In the genomic region with DNA sequence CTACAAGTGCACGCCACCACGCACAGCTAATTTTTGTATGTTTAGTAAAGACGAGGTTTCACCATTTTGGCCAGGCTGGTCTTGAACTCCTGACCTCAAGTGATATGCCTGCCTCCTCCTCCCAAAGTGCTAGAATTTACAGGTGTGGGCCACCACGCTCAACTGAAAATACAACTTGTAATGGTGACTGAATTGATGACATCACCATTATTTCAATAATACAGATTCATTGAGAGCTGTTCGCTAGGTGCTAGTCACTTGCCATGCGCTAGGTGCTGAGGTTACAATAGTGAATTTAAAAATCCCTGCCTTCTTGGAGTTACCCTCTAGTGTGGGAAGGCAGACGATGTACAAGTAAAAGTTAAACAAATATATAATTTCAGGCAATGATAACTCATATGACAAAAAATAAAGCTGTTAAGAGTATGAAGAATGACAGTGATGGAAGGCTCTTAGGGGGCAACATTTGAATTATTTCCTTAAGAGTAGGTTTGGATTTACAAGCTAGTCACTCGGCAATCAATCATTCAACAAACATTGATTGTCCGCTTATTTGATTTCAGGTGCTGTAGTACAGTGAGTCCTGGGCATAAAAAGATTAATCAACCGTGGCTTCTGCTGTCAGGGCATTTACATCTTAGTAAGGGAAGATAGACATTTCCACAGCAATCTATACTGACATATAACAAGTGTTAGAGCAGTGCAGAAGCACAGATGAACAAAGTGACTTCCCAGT, we compare ENCODE assay signal across 24 cellular contexts. TPM values are rescaled to one million over a fixed set of nuclear protein-coding genes. Genes with fewer than 3 reads are reported as not detected.
DNase-seq lines count a peak whose midpoint lies in the region; ATAC-seq, FAIRE-seq and TF ChIP-seq lines count a peak whose summit lies in the region.
"Had no signal": no experiment of that assay in that cellular context is flagged by ENCODE, and none has a peak within 500 bp of the region (broad histone marks: within the 10 kb centered on the region; RNA-seq: fewer than 3 reads in every experiment).

No MANE protein-coding gene starts in this region.

- H3K23ac ChIP-seq in IMR-90 (ENCODE audit: low read depth, low read length), result no peak overlapping the region

- WGBS in IMR-90 (ENCODE audit: extremely low coverage in 2 of 2, insufficient read length in 1 of 2), 2 experiments, result 80% methylated on average over 1 of the region's 10 CpGs; no CpG with 5 or more reads in 1 of the 2 experiments
- WGBS in GM12878 (ENCODE audit: insufficient coverage, insufficient replicate concordance, low lambda C conversion rate, missing lambda C conversion rate), result 55% methylated on average over 10 of the region's 10 CpGs

- no peak for FAIRE-seq in GM12878 (lab: Jason Lieb, UNC)
- FAIRE-seq: G401.6, GM12892 had no signal

- no peak overlapping the region for H3K56ac ChIP-seq in IMR-90 (ENCODE audit: extremely low read depth, insufficient read depth, low read length)

- no peak overlapping the region for H3K4me3 ChIP-seq in DND-41 (ENCODE audit: low read depth in 1 of 2, low read length in 2 of 2)
- no peak overlapping the region for H3K4me3 ChIP-seq in IMR-90 (ENCODE audit: insufficient read depth, low read depth, low read length)
- no peak overlapping the region for H3K4me3 ChIP-seq in GM12878

- peak overlapping the region; percentile 36; the same call in 1 of the 2 replicates for H4K5ac ChIP-seq in IMR-90 (ENCODE audit: low read depth, low read length)

- H3K79me2 ChIP-seq in DND-41 (ENCODE audit: insufficient read depth, low read length), result no peaks in the 10 kb centered on the region
- no peaks in the 10 kb centered on the region for H3K79me2 ChIP-seq in GM12878 (ENCODE audit: control insufficient read depth, insufficient read depth, low read length)

- SMC1A ChIA-PET in GM12878 (lab: Charles Lee; ENCODE audit: uncharacterized antibody, unreplicated experiment), result interaction anchor here (1.4 kb wide), 1 partner anchor 144 kb away, joined by 3 read pairs; no protein-coding TSS in a partner anchor

- RAD21 ChIA-PET in GM12878 (lab: Charles Lee; ENCODE audit: unreplicated experiment), result no interaction called here

- TF ChIP-seq CTCF in DND-41 (IDR thresholded peaks at IDR 0.05; ENCODE audit: borderline replicate concordance, extremely low read depth, low read length, poor library complexity, severe bottlenecking) (no peak), IMR-90 (conservative IDR thresholded peaks at IDR 0.05; ENCODE audit: low read depth, low read length) (no peak), GM12878 (IDR thresholded peaks at IDR 0.05 in 2 of 3, conservative IDR thresholded peaks at IDR 0.05 in 1 of 3; ENCODE audit: control insufficient read depth in 2 of 3, extremely low read depth in 1 of 3, insufficient read depth in 1 of 3, low read depth in 3 of 3, low read length in 3 of 3) (no peak), nephron (IDR thresholded peaks at IDR 0.05; ENCODE audit: unreplicated experiment in 3 of 3) (no peak), GM13977 (IDR thresholded peaks at IDR 0.05; ENCODE audit: extremely low read depth, insufficient read depth, missing control alignments) (no peak)

- no peak overlapping the region for H3K27ac ChIP-seq in DND-41 (ENCODE audit: low read length)
- H3K27ac ChIP-seq in IMR-90 (ENCODE audit: insufficient read depth, low read length), result no peak overlapping the region
- H3K27ac ChIP-seq in GM12878 (ENCODE audit: control insufficient read depth, insufficient read depth), result no peak overlapping the region
- H3K27ac ChIP-seq: HL-60 had no signal

- in situ Hi-C loops in IMR-90 (cut with MboI; ENCODE audit: low sequenced_read_pairs), result no loop called here
- in situ Hi-C loops in GM12878 (cut with MboI), result no loop called here
- in situ Hi-C loops in GM13977 (cut with MboI; ENCODE audit: low pct_unique_long_range_greater_than_20kb, low sequenced_read_pairs, unreplicated experiment), result no loop called here

- H3K9me1 ChIP-seq in IMR-90 (ENCODE audit: insufficient read depth, low read length), result peaks cover 4% of the 10 kb centered on the region; the same call in 1 of the 2 replicates

- CTCF ChIA-PET in IMR-90 (lab: Yijun Ruan, JAX) (no interaction called here), GM12878 (lab: Yijun Ruan, JAX) (no interaction called here)

- H2BK5ac ChIP-seq in IMR-90 (ENCODE audit: low read depth, low read length, poor library complexity, severe bottlenecking), result no peak overlapping the region

- TF ChIP-seq RAD21 in IMR-90 (IDR thresholded peaks at IDR 0.05; ENCODE audit: low read length) (no peak), GM12878 (IDR thresholded peaks at IDR 0.05; ENCODE audit: insufficient read depth, low read depth, low read length) (no peak)

- H2BK20ac ChIP-seq in IMR-90 (ENCODE audit: low read depth, low read length), result no peak overlapping the region

- no peaks in the 10 kb centered on the region for H3K79me1 ChIP-seq in IMR-90 (ENCODE audit: low read depth in 1 of 2, low read length in 2 of 2)

- no peak overlapping the region for H2BK120ac ChIP-seq in IMR-90 (ENCODE audit: low read depth, low read length)

- H3K4me1 ChIP-seq in DND-41 (ENCODE audit: insufficient read depth, low read length) (no peaks in the 10 kb centered on the region), IMR-90 (ENCODE audit: control insufficient read depth, insufficient read depth, low read length) (peaks cover 4% of the 10 kb centered on the region; the same call in 1 of the 2 replicates), GM12878 (ENCODE audit: control insufficient read depth, insufficient read depth, low read length) (no peaks in the 10 kb centered on the region)
- H3K4me1 ChIP-seq: BE2C had no signal

- dilution Hi-C loops in IMR-90 (cut with HindIII; ENCODE audit: low sequenced_read_pairs, unreplicated experiment), result no loop called here

- H3K27ac Mint-ChIP-seq in nephron, result peak overlapping the region in 2 of 3 experiments; percentile 18 to 83
- H3K27ac Mint-ChIP-seq: CD4-positive, CD25-positive, alpha-beta regulatory T cell; CD8-positive, alpha-beta memory T cell; IgD-negative memory B cell had no signal

- POLR2A ChIA-PET in IMR-90 (lab: Charles Lee; ENCODE audit: unreplicated experiment), result no interaction called here
- POLR2A ChIA-PET in GM12878 (lab: Charles Lee), result interaction anchor here (0.6 kb wide), 1 partner anchor 34 kb away, joined by 3 read pairs; no protein-coding TSS in a partner anchor

- no peak for TF ChIP-seq POLR2A in IMR-90 (IDR thresholded peaks at IDR 0.05; ENCODE audit: low read depth, low read length)
- no peak for TF ChIP-seq POLR2A in GM12878 (IDR thresholded peaks at IDR 0.05; ENCODE audit: low read depth, low read length)

- no peak overlapping the region for H2BK15ac ChIP-seq in IMR-90 (ENCODE audit: low read depth, low read length)

- H2AFZ ChIP-seq in DND-41 (ENCODE audit: low read depth, low read length) (peak overlapping the region; percentile 19; the same call in 1 of the 2 replicates), IMR-90 (replicated peaks; ENCODE audit: low read length, poor library complexity) (no peak overlapping the region), GM12878 (ENCODE audit: control insufficient read depth, low read depth, low read length) (no peak overlapping the region)

- H4K8ac ChIP-seq in IMR-90 (ENCODE audit: low read depth in 2 of 2, low read length in 2 of 2), result no peak overlapping the region

- no peak overlapping the region for H4K91ac ChIP-seq in IMR-90 (ENCODE audit: insufficient read depth, low read depth, low read length)

- H3K9me3 Mint-ChIP-seq in nephron, result no peaks in the 10 kb centered on the region
- H3K9me3 Mint-ChIP-seq: IgD-negative memory B cell had no signal

- no peaks in the 10 kb centered on the region for H3K4me1 Mint-ChIP-seq in nephron
- H3K4me1 Mint-ChIP-seq: CD4-positive, CD25-positive, alpha-beta regulatory T cell; CD8-positive, alpha-beta memory T cell; IgD-negative memory B cell had no signal

- no peak for TF ChIP-seq EP300 in GM12878 (IDR thresholded peaks at IDR 0.05; ENCODE audit: borderline replicate concordance in 1 of 2, control insufficient read depth in 1 of 2, low read depth in 2 of 2, low read length in 2 of 2)

- no peak for ATAC-seq in DND-41 (ENCODE audit: insufficient read depth, low read depth)
- ATAC-seq in IMR-90 (ENCODE audit: low read depth), result no peak
- ATAC-seq in GM12878, result no peak
- ATAC-seq in HG03097 (IDR thresholded peaks at IDR 0.05; ENCODE audit: low FRiP score, unreplicated experiment), result no peak
- ATAC-seq in Right ventricle myocardium superior (ENCODE audit: poor library complexity), result no peak
- ATAC-seq: HCT116 had no signal

- H3K9ac ChIP-seq in DND-41 (ENCODE audit: low read depth, low read length), result no peak overlapping the region
- no peak overlapping the region for H3K9ac ChIP-seq in IMR-90 (ENCODE audit: low read depth, low read length)
- H3K9ac ChIP-seq in GM12878 (ENCODE audit: control insufficient read depth, insufficient read depth, low read length), result no peak overlapping the region

- no peak overlapping the region for H3K4ac ChIP-seq in IMR-90 (ENCODE audit: low read depth, low read length)

- H3K18ac ChIP-seq in IMR-90 (ENCODE audit: low read depth, low read length), result peak overlapping the region; percentile 68; the same call in 1 of the 2 replicates

- intact Hi-C loops in IMR-90 (cut with micrococcal nuclease), result no loop called here
- intact Hi-C loops in GM12878 (cut with micrococcal nuclease; ENCODE audit: unreplicated experiment), result no loop called here
- intact Hi-C loops in Right ventricle myocardium superior (cut with DNase I), result loop anchor here (10.0 kb wide), 1 partner anchor 135 kb away; no protein-coding TSS in a partner anchor

- H3K9me3 ChIP-seq in DND-41 (ENCODE audit: insufficient read depth, low read length, severe bottlenecking), result no peaks in the 10 kb centered on the region
- no peaks in the 10 kb centered on the region for H3K9me3 ChIP-seq in IMR-90 (ENCODE audit: control insufficient read depth, insufficient read depth, low read length)
- H3K9me3 ChIP-seq in GM12878 (replicated peaks; ENCODE audit: control insufficient read depth, insufficient read depth, low read length), result no peaks in the 10 kb centered on the region
- H3K9me3 ChIP-seq: BE2C had no signal

- H3K27me3 Mint-ChIP-seq in nephron (ENCODE audit: low read depth), result peaks cover 21% of the 10 kb centered on the region

- H3K36me3 Mint-ChIP-seq in nephron (ENCODE audit: low read depth), result no peaks in the 10 kb centered on the region
- H3K36me3 Mint-ChIP-seq: CD4-positive, CD25-positive, alpha-beta regulatory T cell; CD8-positive, alpha-beta memory T cell; IgD-negative memory B cell had no signal

- H2AK5ac ChIP-seq in IMR-90 (ENCODE audit: low read depth, low read length), result no peak overlapping the region

- no peaks in the 10 kb centered on the region for H3K27me3 ChIP-seq in DND-41 (ENCODE audit: insufficient read depth, low read length, poor library complexity)
- H3K27me3 ChIP-seq in IMR-90 (ENCODE audit: control insufficient read depth, insufficient read depth, low read length), result no peaks in the 10 kb centered on the region
- no peaks in the 10 kb centered on the region for H3K27me3 ChIP-seq in GM12878 (replicated peaks in 1 of 2; ENCODE audit: control insufficient read depth in 2 of 2, insufficient read depth in 2 of 2, low read length in 1 of 2)
- H3K27me3 ChIP-seq: BE2C had no signal

- H2AK9ac ChIP-seq in IMR-90 (replicated peaks; ENCODE audit: low read depth, low read length, poor library complexity), result no peak overlapping the region

- DNase-seq in DND-41 (no peak), IMR-90 (no peak), GM12878 (ENCODE audit: low read depth, low spot score) (no peak), GM13977 (ENCODE audit: low spot score) (no peak), Right ventricle myocardium superior (no peak)
- no peak for DNase-seq in activated CD4-positive, alpha-beta T cell treated with anti-CD3 and anti-CD28 coated beads, Interleukin-2, amount 50 U/mL, for 48 hours
- DNase-seq: ACHN; BE2C; C1 segment of cervical spinal cord; CD4-positive, CD25-positive, alpha-beta regulatory T cell; CD8-positive, alpha-beta memory T cell; COR-L47; DMS 273 treated with DMSO at 0.1 percent for 48 hours; DMS53; GOT3; H7; KG1 had no signal

- H3K4me3 Mint-ChIP-seq in nephron, result peak overlapping the region in 1 of 3 experiments; percentile 34
- H3K4me3 Mint-ChIP-seq: CD4-positive, CD25-positive, alpha-beta regulatory T cell; CD8-positive, alpha-beta memory T cell; IgD-negative memory B cell had no signal

- no TSS peak for BruUV-seq in IMR-90 (replicated peaks; lab: Mats Ljungman, UMichigan)
- no TSS peak for BruUV-seq in GM12878 (replicated peaks; lab: Mats Ljungman, UMichigan)

- H4K20me1 ChIP-seq in DND-41 (ENCODE audit: insufficient read depth, low read length) (no peaks in the 10 kb centered on the region), IMR-90 (ENCODE audit: insufficient read depth, low read length) (no peaks in the 10 kb centered on the region), GM12878 (ENCODE audit: control insufficient read depth, insufficient read depth) (no peaks in the 10 kb centered on the region)

- H3K36me3 ChIP-seq in DND-41 (ENCODE audit: insufficient read depth, low read length) (no peaks in the 10 kb centered on the region), IMR-90 (ENCODE audit: control insufficient read depth, insufficient read depth, low read length) (no peaks in the 10 kb centered on the region), GM12878 (ENCODE audit: control insufficient read depth in 2 of 2, insufficient read depth in 2 of 2, low read length in 1 of 2) (no peaks in the 10 kb centered on the region)
- H3K36me3 ChIP-seq: BE2C had no signal

- H3K4me2 ChIP-seq in DND-41 (ENCODE audit: insufficient read depth, low read length), result no peak overlapping the region
- H3K4me2 ChIP-seq in IMR-90 (ENCODE audit: low read depth, low read length), result peak overlapping the region; percentile 55; the same call in 1 of the 2 replicates
- H3K4me2 ChIP-seq in GM12878 (ENCODE audit: control insufficient read depth, insufficient read depth), result no peak overlapping the region

- no peak overlapping the region for H3K14ac ChIP-seq in IMR-90 (replicated peaks; ENCODE audit: low read depth, low read length)

RNA-seq across cellular contexts. Expression of a gene that starts 9.1 kb away (rescaled TPM):
- total RNA-seq in IMR-90 (2012; rRNA removed), result 21.9 and 23.8 TPM in 2 replicates
- polyA plus RNA-seq in IMR-90 (2012; rRNA removed), result 11.2 and 11.5 TPM in 2 replicates
- 5.5 and 9.1 TPM in 2 replicates for polyA plus RNA-seq in IMR-90 (2012; cell fraction: cytosol; rRNA removed)
- polyA plus RNA-seq in IMR-90 (2012; cell fraction: nucleus; rRNA removed; ENCODE audit: low replicate concordance), result 2.9 and 14.1 TPM in 2 replicates
- total RNA-seq in GM12878 (2013; cell fraction: nucleolus; rRNA removed), result not detected in 2 replicates
- total RNA-seq in GM12878 (2014; rRNA removed), result 0.11 TPM in 1 of 2 replicates, not detected in the other
- not detected in 2 replicates for total RNA-seq in GM12878 (2014; rRNA removed; fragmentation: Illumina TruSeq; extraction: Trizol)
- total RNA-seq in GM12878 (2021), result 0.15 and 0.16 TPM in 2 replicates
- not detected for polyA plus RNA-seq in GM12878 (2011; ENCODE audit: low read depth)
- polyA plus RNA-seq in GM12878 (2011; rRNA removed), result 0.86 and 0.91 TPM in 2 replicates
- 0.39 and 0.47 TPM in 2 replicates for polyA plus RNA-seq in GM12878 (2011; cell fraction: cytosol; rRNA removed)
- 0.22 and 0.41 TPM in 2 replicates for polyA plus RNA-seq in GM12878 (2011; cell fraction: nucleus; rRNA removed)
- 0.10 and 0.11 TPM in 2 replicates for polyA plus RNA-seq in GM12878 (2012)
- 0.06 TPM in 1 of 2 replicates, not detected in the other for polyA plus RNA-seq in GM12878 (2014; fragmentation: Illumina TruSeq; extraction: Trizol)
- polyA plus RNA-seq in GM12878 (2014; fragmentation: Nextera tagmentation; extraction: Ambion mirVana), result not detected
- polyA plus RNA-seq in GM12878 (2014; rRNA removed), result not detected in 2 replicates
- polyA plus RNA-seq in GM12878 (2016; fragmentation: Nextera tagmentation; extraction: Ambion mirVana), result under 1 TPM in 1 of 2 experiments, not detected in 1; 0.12 TPM
- polyA minus RNA-seq in GM12878 (2011; rRNA and poly(A)+ RNA removed), result 1.2 and 2.2 TPM in 2 replicates
- polyA minus RNA-seq in GM12878 (2011; cell fraction: cytosol; rRNA and poly(A)+ RNA removed), result 0.62 and 1.2 TPM in 2 replicates
- polyA minus RNA-seq in GM12878 (2011; cell fraction: nucleus; rRNA and poly(A)+ RNA removed), result 0.60 and 1.6 TPM in 2 replicates
- 23.6 TPM for total RNA-seq in Right ventricle myocardium superior
- polyA plus RNA-seq: CD8-positive, alpha-beta memory T cell; IgD-negative memory B cell had no signal

Comparison
In these comparisons a context has a peak if more than half of its experiments do, and no peak if none do; other contexts are left out.
1. RNA of a gene that starts 9.1 kb away (total RNA-seq): 21.9 to 23.8 TPM in IMR-90 and 23.6 TPM in Right ventricle myocardium superior (single experiment); 0.11 to 0.16 TPM in GM12878; every median in the first group is over 10 times any median in the second.